In genomic region chr7:130667593-130668257, GRCh38 we compare ENCODE assay signal across 1 cellular context.
TF ChIP-seq lines count a peak whose summit lies in the region.

No MANE protein-coding gene starts in this region.

TF ChIP-seq in HEK293, 187 proteins besides CTCF, POLR2A, EP300 and RAD21 (continued from another document):
- TF ChIP-seq ZNF362 (tag by site-specific recombination; IDR thresholded peaks at IDR 0.05): no peak
- no peak for TF ChIP-seq HIC1 (tag by site-specific recombination; IDR thresholded peaks at IDR 0.05)
- TF ChIP-seq ZNF747 (tag by site-specific recombination; IDR thresholded peaks at IDR 0.05): no peak
- TF ChIP-seq ZNF785 (tag by site-specific recombination; IDR thresholded peaks at IDR 0.05): no peak
- no peak for TF ChIP-seq ZNF561 (tag by site-specific recombination; IDR thresholded peaks at IDR 0.05; ENCODE audit: borderline replicate concordance)
- no peak for TF ChIP-seq ZNF16 (tag by site-specific recombination; IDR thresholded peaks at IDR 0.05; ENCODE audit: low read depth)
- no peak for TF ChIP-seq ZNF660 (tag by site-specific recombination; IDR thresholded peaks at IDR 0.05)
- no peak for TF ChIP-seq PRDM4 (tag by site-specific recombination; IDR thresholded peaks at IDR 0.05)
- no peak for TF ChIP-seq ZSCAN16 (tag by site-specific recombination; IDR thresholded peaks at IDR 0.05)
- TF ChIP-seq ZNF555 (tag by site-specific recombination; conservative IDR thresholded peaks at IDR 0.05): no peak
- no peak for TF ChIP-seq ZFP69B (tag by site-specific recombination; IDR thresholded peaks at IDR 0.05)
- no peak for TF ChIP-seq ZNF549 (tag by site-specific recombination; IDR thresholded peaks at IDR 0.05)
- TF ChIP-seq ZNF169 (tag by site-specific recombination; IDR thresholded peaks at IDR 0.05): no peak
- no peak for TF ChIP-seq ZNF112 (tag by site-specific recombination; IDR thresholded peaks at IDR 0.05)
- no peak for TF ChIP-seq ZNF704 (tag by site-specific recombination; IDR thresholded peaks at IDR 0.05)
- no peak for TF ChIP-seq ZNF391 (tag by site-specific recombination; IDR thresholded peaks at IDR 0.05; ENCODE audit: borderline replicate concordance, low read depth)
- TF ChIP-seq ZNF311 (tag by site-specific recombination; IDR thresholded peaks at IDR 0.05; ENCODE audit: borderline replicate concordance): no peak
- TF ChIP-seq ZNF146 (tag by site-specific recombination; IDR thresholded peaks at IDR 0.05): no peak
- TF ChIP-seq ZNF843 (tag by site-specific recombination; IDR thresholded peaks at IDR 0.05): no peak
- TF ChIP-seq ZSCAN23 (tag by site-specific recombination; IDR thresholded peaks at IDR 0.05): no peak
- no peak for TF ChIP-seq ZNF184 (tag by site-specific recombination; IDR thresholded peaks at IDR 0.05)
- TF ChIP-seq ZNF302 (tag by site-specific recombination; IDR thresholded peaks at IDR 0.05; ENCODE audit: low read depth): no peak
- TF ChIP-seq ZBTB1 (tag by site-specific recombination; IDR thresholded peaks at IDR 0.05): no peak
- TF ChIP-seq IKZF3 (tag by site-specific recombination; IDR thresholded peaks at IDR 0.05): no peak
- TF ChIP-seq ZNF518A (tag by site-specific recombination; conservative IDR thresholded peaks at IDR 0.05; ENCODE audit: low read depth): no peak
- TF ChIP-seq ZBTB44 (tag by site-specific recombination; IDR thresholded peaks at IDR 0.05): no peak
- no peak for TF ChIP-seq ZNF558 (tag by site-specific recombination; IDR thresholded peaks at IDR 0.05)
- TF ChIP-seq ZNF544 (tag by site-specific recombination; IDR thresholded peaks at IDR 0.05): no peak
- TF ChIP-seq ZNF10 (tag by site-specific recombination; IDR thresholded peaks at IDR 0.05): no peak
- TF ChIP-seq ZNF423 (tag by site-specific recombination; IDR thresholded peaks at IDR 0.05): peak; percentile 85
- TF ChIP-seq ZFP3 (tag by site-specific recombination; IDR thresholded peaks at IDR 0.05; ENCODE audit: low read depth): no peak
- no peak for TF ChIP-seq ZNF792 (tag by site-specific recombination; IDR thresholded peaks at IDR 0.05)
- 0 out of 2 replicates have a peak, but pooled peaks have one; percentile 29 for TF ChIP-seq ZBTB8A (tag by site-specific recombination; IDR thresholded peaks at IDR 0.05)
- no peak for TF ChIP-seq ZNF114 (tag by site-specific recombination; IDR thresholded peaks at IDR 0.05)
- TF ChIP-seq AEBP2 (tag by site-specific recombination; IDR thresholded peaks at IDR 0.05; ENCODE audit: borderline replicate concordance): no peak
- TF ChIP-seq ZNF48 (tag by site-specific recombination; IDR thresholded peaks at IDR 0.05): no peak
- TF ChIP-seq ELK4 (IDR thresholded peaks at IDR 0.05; ENCODE audit: borderline replicate concordance, low read depth, low read length): no peak
- no peak for TF ChIP-seq ZNF133 (tag by site-specific recombination; IDR thresholded peaks at IDR 0.05)
